13 cellular contexts compared by ENCODE assay signal in the genomic region with DNA sequence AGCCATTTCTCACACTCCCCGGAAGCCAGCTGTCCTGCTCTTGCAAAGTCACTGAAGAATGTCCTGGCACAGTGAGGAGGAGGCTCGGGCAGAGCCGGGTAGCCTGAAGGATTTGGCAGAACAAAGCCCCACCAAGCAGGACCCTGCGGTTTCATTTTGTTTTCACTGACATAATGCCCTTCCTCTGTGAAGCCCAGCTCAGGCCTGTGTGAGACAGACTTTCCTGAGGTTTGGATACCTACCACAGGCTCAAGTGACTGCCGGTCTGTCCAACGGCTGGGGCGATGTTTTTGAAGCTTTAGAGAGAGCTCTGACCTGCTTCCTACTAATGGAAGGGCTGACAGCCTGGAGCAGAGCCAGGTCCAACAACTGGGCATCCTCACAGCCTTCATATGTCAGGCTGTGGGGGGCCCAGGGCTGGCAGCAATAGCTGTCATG.
DNase-seq lines count a peak whose midpoint lies in the region; ATAC-seq and TF ChIP-seq lines count a peak whose summit lies in the region.
"Had no signal": no experiment of that assay in that cellular context is flagged by ENCODE, and none has a peak within 500 bp of the region (broad histone marks: within the 10 kb centered on the region; RNA-seq: fewer than 3 reads in every experiment).

No MANE protein-coding gene starts in this region.

- ATAC-seq in GM21825 (IDR thresholded peaks at IDR 0.05; ENCODE audit: unreplicated experiment), result no peak
- ATAC-seq in GM21786 (IDR thresholded peaks at IDR 0.05; ENCODE audit: unreplicated experiment), result no peak
- ATAC-seq: HCT116 had no signal

- TF ChIP-seq CTCF in osteoblast (IDR thresholded peaks at IDR 0.05; ENCODE audit: extremely low read depth, low read depth, low read length), result no peak

- DNase-seq in G401 (ENCODE audit: low spot score) (peak; percentile 82), RPMI7951 (ENCODE audit: low read depth) (peak; percentile 34), osteoblast (ENCODE audit: insufficient read length, low spot score, missing footprints) (peak; percentile 68), putamen (ENCODE audit: low spot score) (no peak)
- no peak for DNase-seq in activated CD4-positive, alpha-beta T cell treated with anti-CD3 and anti-CD28 coated beads, Interleukin-2, amount 50 U/mL, for 48 hours
- DNase-seq: activated CD4-positive, alpha-beta T cell treated with anti-CD3 and anti-CD28 coated beads, Interleukin-2, amount 10 ng/mL, durations not matched to agents 24 days and 14 days; CD8-positive, alpha-beta memory T cell; naive B cell; NCI-H2171 had no signal

- H3K79me2 ChIP-seq in osteoblast (ENCODE audit: insufficient read depth, low read length), result no peaks in the 10 kb centered on the region

- H3K4me1 ChIP-seq in ectodermal cell (ENCODE audit: control insufficient read depth, insufficient read depth, low read length) (peaks cover 30% of the 10 kb centered on the region), osteoblast (ENCODE audit: insufficient read depth, low read length) (peaks cover 44% of the 10 kb centered on the region)

- no peak overlapping the region for H3K4me2 ChIP-seq in osteoblast (ENCODE audit: insufficient read depth, low read length)

- H3K4me3 ChIP-seq in ectodermal cell (ENCODE audit: insufficient read depth, low read depth, low read length) (no peak overlapping the region), osteoblast (ENCODE audit: insufficient read depth, low read length) (no peak overlapping the region)

- H4K20me1 ChIP-seq in osteoblast (ENCODE audit: insufficient read depth, low read length), result no peaks in the 10 kb centered on the region

- no peaks in the 10 kb centered on the region for H3K36me3 ChIP-seq in ectodermal cell (ENCODE audit: control insufficient read depth, insufficient read depth, low read length)
- no peaks in the 10 kb centered on the region for H3K36me3 ChIP-seq in osteoblast (ENCODE audit: insufficient read depth, low read length)

- WGBS in ectodermal cell, 2 experiments, result 15 to 17% methylated on average over 7 of the region's 7 CpGs

- H3K27ac ChIP-seq in ectodermal cell (ENCODE audit: insufficient read depth, low read depth, low read length, poor library complexity, severe bottlenecking) (peak overlapping the region; percentile 68), osteoblast (ENCODE audit: low read depth, low read length) (peak overlapping the region; percentile 12)

- no peaks in the 10 kb centered on the region for H3K27me3 ChIP-seq in ectodermal cell (ENCODE audit: control insufficient read depth, insufficient read depth, low read length, poor library complexity, severe bottlenecking)
- H3K27me3 ChIP-seq in osteoblast (ENCODE audit: insufficient read depth, low read length), result no peaks in the 10 kb centered on the region

- peak overlapping the region; percentile 86 for H2AFZ ChIP-seq in osteoblast (ENCODE audit: low read length)

- H3K9me3 ChIP-seq in ectodermal cell (ENCODE audit: control insufficient read depth, low read length), result no peaks in the 10 kb centered on the region
- H3K9me3 ChIP-seq in osteoblast (ENCODE audit: low read depth, low read length), result peaks cover 2% of the 10 kb centered on the region

- in situ Hi-C loops in G401 (cut with HindIII; ENCODE audit: low sequenced_read_pairs), result no loop called here

Comparison
In these comparisons a context has a peak if more than half of its experiments do, and no peak if none do; other contexts are left out.
1. DNase-seq: peak in G401 (single experiment), RPMI7951 (single experiment) and osteoblast (single experiment); none in putamen (single experiment) and activated CD4-positive, alpha-beta T cell treated with anti-CD3 and anti-CD28 coated beads, Interleukin-2, amount 50 U/mL, for 48 hours (0 of 2).